ENCODE assay signal across 1 cellular context in the genomic region with DNA sequence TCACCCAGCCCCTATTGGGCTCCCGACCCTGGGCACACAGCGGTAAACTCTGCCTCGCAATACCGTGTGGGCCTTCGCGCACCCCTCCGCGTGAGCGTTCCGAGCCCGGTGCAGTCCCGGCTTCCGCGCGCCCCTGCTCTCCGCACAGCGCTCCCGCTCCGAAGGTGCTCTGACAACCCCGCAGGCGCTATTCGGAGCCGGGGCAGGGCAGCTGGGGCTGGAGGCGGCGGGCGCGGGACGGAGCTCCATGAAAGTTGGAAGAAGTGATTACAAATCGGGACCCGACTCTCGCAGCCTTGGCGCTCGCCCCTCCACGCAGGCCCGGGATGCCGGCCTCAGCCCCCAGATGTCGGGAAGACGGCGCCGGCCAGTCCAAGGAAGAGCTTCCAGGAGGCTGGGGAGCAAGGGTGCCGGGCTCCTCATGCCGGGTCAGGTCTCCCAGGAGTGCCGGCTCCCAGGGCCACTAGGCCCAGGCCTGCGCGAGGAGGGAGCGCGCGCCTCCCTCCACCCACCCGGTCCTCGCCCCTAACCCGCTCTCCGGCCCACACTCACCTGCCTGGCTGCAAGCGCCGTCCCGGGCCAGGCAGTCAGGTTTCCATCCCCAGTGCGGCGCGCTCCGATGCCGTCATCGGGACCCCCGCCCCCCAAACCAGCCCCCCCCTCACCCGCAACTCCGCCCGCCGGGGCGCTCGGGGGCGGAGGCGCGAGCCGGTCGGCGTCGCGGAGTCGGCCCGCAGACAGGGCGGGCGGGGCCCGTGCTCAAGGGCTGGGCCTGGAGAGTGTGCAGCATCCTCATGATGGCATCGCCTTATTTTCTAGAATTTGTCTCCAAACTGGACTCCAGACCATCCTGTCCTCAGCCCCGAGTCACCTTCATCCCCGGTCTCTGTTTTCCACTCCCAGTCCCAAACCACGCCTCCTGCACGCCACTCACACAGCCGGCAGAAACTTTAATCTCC.
TF ChIP-seq lines count a peak whose summit lies in the region.

A gene with protein sequence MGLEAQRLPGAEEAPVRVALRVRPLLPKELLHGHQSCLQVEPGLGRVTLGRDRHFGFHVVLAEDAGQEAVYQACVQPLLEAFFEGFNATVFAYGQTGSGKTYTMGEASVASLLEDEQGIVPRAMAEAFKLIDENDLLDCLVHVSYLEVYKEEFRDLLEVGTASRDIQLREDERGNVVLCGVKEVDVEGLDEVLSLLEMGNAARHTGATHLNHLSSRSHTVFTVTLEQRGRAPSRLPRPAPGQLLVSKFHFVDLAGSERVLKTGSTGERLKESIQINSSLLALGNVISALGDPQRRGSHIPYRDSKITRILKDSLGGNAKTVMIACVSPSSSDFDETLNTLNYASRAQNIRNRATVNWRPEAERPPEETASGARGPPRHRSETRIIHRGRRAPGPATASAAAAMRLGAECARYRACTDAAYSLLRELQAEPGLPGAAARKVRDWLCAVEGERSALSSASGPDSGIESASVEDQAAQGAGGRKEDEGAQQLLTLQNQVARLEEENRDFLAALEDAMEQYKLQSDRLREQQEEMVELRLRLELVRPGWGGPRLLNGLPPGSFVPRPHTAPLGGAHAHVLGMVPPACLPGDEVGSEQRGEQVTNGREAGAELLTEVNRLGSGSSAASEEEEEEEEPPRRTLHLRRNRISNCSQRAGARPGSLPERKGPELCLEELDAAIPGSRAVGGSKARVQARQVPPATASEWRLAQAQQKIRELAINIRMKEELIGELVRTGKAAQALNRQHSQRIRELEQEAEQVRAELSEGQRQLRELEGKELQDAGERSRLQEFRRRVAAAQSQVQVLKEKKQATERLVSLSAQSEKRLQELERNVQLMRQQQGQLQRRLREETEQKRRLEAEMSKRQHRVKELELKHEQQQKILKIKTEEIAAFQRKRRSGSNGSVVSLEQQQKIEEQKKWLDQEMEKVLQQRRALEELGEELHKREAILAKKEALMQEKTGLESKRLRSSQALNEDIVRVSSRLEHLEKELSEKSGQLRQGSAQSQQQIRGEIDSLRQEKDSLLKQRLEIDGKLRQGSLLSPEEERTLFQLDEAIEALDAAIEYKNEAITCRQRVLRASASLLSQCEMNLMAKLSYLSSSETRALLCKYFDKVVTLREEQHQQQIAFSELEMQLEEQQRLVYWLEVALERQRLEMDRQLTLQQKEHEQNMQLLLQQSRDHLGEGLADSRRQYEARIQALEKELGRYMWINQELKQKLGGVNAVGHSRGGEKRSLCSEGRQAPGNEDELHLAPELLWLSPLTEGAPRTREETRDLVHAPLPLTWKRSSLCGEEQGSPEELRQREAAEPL (N-terminal part only) (minus strand): TSS at position 621 of the 959 bp plus-strand sequence. CDS start 2,537 bp downstream, outside the sequence.

TF ChIP-seq in HepG2, 621 proteins besides CTCF, POLR2A, EP300 and RAD21 (continued from another document and continues in another):
- TF ChIP-seq ZFYVE20 (CRISPR knock-in tag; IDR thresholded peaks at IDR 0.05; ENCODE audit: borderline replicate concordance, low read depth) (no peak), NFATC3 (CRISPR knock-in tag; IDR thresholded peaks at IDR 0.05) (0 out of 2 replicates have a peak, but pooled peaks have one; percentile 70), ZNF256 (CRISPR knock-in tag; conservative IDR thresholded peaks at IDR 0.05) (no peak), ATF1 (CRISPR knock-in tag; IDR thresholded peaks at IDR 0.05) (peak; percentile 68; the same call in 1 of the 2 replicates), ZNF776 (CRISPR knock-in tag; IDR thresholded peaks at IDR 0.05) (0 out of 2 replicates have a peak, but pooled peaks have one; percentile 66), PHF8 (CRISPR knock-in tag; IDR thresholded peaks at IDR 0.05) (peak; percentile 69), HNRNPLL (IDR thresholded peaks at IDR 0.05; ENCODE audit: low read depth, low read length, poor library complexity, severe bottlenecking) (peak; percentile 46), CREM (IDR thresholded peaks at IDR 0.05) (peak; percentile 42; the same call in 1 of the 2 replicates), CREM (CRISPR knock-in tag; IDR thresholded peaks at IDR 0.05) (no peak), ZNF17 (CRISPR knock-in tag; IDR thresholded peaks at IDR 0.05) (no peak), HOXA3 (CRISPR knock-in tag; IDR thresholded peaks at IDR 0.05) (peak; percentile 38), DR1 (CRISPR knock-in tag; IDR thresholded peaks at IDR 0.05) (no peak), RBM22 (optimal IDR thresholded peaks at IDR 0.05; ENCODE audit: low read length) (no peak)
- TF ChIP-seq, protein P1, sequence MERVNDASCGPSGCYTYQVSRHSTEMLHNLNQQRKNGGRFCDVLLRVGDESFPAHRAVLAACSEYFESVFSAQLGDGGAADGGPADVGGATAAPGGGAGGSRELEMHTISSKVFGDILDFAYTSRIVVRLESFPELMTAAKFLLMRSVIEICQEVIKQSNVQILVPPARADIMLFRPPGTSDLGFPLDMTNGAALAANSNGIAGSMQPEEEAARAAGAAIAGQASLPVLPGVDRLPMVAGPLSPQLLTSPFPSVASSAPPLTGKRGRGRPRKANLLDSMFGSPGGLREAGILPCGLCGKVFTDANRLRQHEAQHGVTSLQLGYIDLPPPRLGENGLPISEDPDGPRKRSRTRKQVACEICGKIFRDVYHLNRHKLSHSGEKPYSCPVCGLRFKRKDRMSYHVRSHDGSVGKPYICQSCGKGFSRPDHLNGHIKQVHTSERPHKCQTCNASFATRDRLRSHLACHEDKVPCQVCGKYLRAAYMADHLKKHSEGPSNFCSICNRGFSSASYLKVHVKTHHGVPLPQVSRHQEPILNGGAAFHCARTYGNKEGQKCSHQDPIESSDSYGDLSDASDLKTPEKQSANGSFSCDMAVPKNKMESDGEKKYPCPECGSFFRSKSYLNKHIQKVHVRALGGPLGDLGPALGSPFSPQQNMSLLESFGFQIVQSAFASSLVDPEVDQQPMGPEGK (CRISPR knock-in tag; IDR thresholded peaks at IDR 0.05): peak; percentile 96
- TF ChIP-seq, protein P2, sequence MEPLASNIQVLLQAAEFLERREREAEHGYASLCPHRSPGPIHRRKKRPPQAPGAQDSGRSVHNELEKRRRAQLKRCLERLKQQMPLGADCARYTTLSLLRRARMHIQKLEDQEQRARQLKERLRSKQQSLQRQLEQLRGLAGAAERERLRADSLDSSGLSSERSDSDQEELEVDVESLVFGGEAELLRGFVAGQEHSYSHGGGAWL (CRISPR knock-in tag; IDR thresholded peaks at IDR 0.05): peak; percentile 55; the same call in 1 of the 2 replicates
- TF ChIP-seq, protein P3, sequence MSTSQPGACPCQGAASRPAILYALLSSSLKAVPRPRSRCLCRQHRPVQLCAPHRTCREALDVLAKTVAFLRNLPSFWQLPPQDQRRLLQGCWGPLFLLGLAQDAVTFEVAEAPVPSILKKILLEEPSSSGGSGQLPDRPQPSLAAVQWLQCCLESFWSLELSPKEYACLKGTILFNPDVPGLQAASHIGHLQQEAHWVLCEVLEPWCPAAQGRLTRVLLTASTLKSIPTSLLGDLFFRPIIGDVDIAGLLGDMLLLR (CRISPR knock-in tag; IDR thresholded peaks at IDR 0.05): peak; percentile 53; the same call in 1 of the 2 replicates
- TF ChIP-seq, protein P4, sequence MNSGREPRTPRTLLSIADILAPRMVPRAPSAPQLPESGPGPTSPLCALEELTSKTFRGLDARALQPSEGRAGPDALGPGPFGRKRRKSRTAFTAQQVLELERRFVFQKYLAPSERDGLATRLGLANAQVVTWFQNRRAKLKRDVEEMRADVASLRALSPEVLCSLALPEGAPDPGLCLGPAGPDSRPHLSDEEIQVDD (CRISPR knock-in tag; IDR thresholded peaks at IDR 0.05; ENCODE audit: borderline replicate concordance): no peak
- TF ChIP-seq, protein P5, sequence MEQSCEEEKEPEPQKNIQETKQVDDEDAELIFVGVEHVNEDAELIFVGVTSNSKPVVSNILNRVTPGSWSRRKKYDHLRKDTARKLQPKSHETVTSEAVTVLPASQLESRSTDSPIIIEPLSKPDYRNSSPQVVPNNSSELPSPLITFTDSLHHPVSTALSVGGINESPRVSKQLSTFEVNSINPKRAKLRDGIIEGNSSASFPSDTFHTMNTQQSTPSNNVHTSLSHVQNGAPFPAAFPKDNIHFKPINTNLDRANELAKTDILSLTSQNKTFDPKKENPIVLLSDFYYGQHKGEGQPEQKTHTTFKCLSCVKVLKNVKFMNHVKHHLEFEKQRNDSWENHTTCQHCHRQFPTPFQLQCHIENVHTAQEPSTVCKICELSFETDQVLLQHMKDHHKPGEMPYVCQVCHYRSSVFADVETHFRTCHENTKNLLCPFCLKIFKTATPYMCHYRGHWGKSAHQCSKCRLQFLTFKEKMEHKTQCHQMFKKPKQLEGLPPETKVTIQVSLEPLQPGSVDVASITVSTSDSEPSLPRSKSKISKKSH (CRISPR knock-in tag; IDR thresholded peaks at IDR 0.05; ENCODE audit: borderline replicate concordance): 0 out of 2 replicates have a peak, but pooled peaks have one; percentile 11
- TF ChIP-seq, protein P6, sequence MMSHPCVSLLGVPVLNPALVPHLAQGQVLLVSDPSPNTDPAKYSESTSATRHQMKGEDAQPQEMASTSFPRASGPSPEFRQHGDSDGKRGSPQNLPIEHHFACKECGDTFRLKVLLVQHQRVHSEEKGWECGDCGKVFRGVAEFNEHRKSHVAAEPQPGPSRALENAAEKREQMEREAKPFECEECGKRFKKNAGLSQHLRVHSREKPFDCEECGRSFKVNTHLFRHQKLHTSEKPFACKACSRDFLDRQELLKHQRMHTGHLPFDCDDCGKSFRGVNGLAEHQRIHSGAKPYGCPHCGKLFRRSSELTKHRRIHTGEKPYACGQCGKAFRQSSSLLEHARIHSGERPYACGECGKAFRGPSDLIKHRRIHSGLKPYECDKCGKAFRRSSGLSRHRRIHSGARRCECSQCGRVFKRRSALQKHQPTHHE (CRISPR knock-in tag; IDR thresholded peaks at IDR 0.05; ENCODE audit: borderline replicate concordance): no peak
- TF ChIP-seq, protein P7, sequence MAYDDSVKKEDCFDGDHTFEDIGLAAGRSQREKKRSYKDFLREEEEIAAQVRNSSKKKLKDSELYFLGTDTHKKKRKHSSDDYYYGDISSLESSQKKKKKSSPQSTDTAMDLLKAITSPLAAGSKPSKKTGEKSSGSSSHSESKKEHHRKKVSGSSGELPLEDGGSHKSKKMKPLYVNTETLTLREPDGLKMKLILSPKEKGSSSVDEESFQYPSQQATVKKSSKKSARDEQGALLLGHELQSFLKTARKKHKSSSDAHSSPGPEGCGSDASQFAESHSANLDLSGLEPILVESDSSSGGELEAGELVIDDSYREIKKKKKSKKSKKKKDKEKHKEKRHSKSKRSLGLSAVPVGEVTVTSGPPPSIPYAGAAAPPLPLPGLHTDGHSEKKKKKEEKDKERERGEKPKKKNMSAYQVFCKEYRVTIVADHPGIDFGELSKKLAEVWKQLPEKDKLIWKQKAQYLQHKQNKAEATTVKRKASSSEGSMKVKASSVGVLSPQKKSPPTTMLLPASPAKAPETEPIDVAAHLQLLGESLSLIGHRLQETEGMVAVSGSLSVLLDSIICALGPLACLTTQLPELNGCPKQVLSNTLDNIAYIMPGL (CRISPR knock-in tag; IDR thresholded peaks at IDR 0.05; ENCODE audit: borderline replicate concordance in 1 of 2, low read depth in 1 of 2): peak in 1 of 2 experiments; percentile 17; a peak in 1 of 4 replicates
- TF ChIP-seq, protein P8, sequence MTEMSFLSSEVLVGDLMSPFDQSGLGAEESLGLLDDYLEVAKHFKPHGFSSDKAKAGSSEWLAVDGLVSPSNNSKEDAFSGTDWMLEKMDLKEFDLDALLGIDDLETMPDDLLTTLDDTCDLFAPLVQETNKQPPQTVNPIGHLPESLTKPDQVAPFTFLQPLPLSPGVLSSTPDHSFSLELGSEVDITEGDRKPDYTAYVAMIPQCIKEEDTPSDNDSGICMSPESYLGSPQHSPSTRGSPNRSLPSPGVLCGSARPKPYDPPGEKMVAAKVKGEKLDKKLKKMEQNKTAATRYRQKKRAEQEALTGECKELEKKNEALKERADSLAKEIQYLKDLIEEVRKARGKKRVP (CRISPR knock-in tag; IDR thresholded peaks at IDR 0.05): no peak
- TF ChIP-seq, protein P9, sequence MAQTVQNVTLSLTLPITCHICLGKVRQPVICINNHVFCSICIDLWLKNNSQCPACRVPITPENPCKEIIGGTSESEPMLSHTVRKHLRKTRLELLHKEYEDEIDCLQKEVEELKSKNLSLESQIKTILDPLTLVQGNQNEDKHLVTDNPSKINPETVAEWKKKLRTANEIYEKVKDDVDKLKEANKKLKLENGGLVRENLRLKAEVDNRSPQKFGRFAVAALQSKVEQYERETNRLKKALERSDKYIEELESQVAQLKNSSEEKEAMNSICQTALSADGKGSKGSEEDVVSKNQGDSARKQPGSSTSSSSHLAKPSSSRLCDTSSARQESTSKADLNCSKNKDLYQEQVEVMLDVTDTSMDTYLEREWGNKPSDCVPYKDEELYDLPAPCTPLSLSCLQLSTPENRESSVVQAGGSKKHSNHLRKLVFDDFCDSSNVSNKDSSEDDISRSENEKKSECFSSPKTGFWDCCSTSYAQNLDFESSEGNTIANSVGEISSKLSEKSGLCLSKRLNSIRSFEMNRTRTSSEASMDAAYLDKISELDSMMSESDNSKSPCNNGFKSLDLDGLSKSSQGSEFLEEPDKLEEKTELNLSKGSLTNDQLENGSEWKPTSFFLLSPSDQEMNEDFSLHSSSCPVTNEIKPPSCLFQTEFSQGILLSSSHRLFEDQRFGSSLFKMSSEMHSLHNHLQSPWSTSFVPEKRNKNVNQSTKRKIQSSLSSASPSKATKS (CRISPR knock-in tag; IDR thresholded peaks at IDR 0.05): no peak
- TF ChIP-seq, protein P10, sequence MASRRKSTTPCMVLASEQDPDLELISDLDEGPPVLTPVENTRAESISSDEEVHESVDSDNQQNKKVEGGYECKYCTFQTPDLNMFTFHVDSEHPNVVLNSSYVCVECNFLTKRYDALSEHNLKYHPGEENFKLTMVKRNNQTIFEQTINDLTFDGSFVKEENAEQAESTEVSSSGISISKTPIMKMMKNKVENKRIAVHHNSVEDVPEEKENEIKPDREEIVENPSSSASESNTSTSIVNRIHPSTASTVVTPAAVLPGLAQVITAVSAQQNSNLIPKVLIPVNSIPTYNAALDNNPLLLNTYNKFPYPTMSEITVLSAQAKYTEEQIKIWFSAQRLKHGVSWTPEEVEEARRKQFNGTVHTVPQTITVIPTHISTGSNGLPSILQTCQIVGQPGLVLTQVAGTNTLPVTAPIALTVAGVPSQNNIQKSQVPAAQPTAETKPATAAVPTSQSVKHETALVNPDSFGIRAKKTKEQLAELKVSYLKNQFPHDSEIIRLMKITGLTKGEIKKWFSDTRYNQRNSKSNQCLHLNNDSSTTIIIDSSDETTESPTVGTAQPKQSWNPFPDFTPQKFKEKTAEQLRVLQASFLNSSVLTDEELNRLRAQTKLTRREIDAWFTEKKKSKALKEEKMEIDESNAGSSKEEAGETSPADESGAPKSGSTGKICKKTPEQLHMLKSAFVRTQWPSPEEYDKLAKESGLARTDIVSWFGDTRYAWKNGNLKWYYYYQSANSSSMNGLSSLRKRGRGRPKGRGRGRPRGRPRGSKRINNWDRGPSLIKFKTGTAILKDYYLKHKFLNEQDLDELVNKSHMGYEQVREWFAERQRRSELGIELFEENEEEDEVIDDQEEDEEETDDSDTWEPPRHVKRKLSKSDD (CRISPR knock-in tag; IDR thresholded peaks at IDR 0.05; ENCODE audit: low read depth): no peak
- TF ChIP-seq, protein P11, sequence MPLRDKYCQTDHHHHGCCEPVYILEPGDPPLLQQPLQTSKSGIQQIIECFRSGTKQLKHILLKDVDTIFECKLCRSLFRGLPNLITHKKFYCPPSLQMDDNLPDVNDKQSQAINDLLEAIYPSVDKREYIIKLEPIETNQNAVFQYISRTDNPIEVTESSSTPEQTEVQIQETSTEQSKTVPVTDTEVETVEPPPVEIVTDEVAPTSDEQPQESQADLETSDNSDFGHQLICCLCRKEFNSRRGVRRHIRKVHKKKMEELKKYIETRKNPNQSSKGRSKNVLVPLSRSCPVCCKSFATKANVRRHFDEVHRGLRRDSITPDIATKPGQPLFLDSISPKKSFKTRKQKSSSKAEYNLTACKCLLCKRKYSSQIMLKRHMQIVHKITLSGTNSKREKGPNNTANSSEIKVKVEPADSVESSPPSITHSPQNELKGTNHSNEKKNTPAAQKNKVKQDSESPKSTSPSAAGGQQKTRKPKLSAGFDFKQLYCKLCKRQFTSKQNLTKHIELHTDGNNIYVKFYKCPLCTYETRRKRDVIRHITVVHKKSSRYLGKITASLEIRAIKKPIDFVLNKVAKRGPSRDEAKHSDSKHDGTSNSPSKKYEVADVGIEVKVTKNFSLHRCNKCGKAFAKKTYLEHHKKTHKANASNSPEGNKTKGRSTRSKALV (CRISPR knock-in tag; IDR thresholded peaks at IDR 0.05): peak; percentile 96
